ENCODE assay signal across 15 cellular contexts in genomic region chr15:57156210-57156887, GRCh38.
DNase-seq lines count a peak whose midpoint lies in the region; ATAC-seq and TF ChIP-seq lines count a peak whose summit lies in the region.
"Had no signal": no experiment of that assay in that cellular context is flagged by ENCODE, and none has a peak within 500 bp of the region (broad histone marks: within the 10 kb centered on the region; RNA-seq: fewer than 3 reads in every experiment).

No MANE protein-coding gene starts in this region.

- no peak for TF ChIP-seq CTCF in brain (conservative IDR thresholded peaks at IDR 0.05)

- 40% methylated on average over 3 of the region's 3 CpGs for WGBS in right cardiac atrium

- peak; percentile 18 for DNase-seq in NCI-H2029 treated with DMSO at 0.1 percent for 48 hours (lab: John Stamatoyannopoulos, UW)
- no peak for DNase-seq in NCI-H2029 (lab: John Stamatoyannopoulos, UW)
- peak in 2 of 3 donors; percentile 12 to 58 for DNase-seq in right cardiac atrium
- DNase-seq in superior temporal gyrus (ENCODE audit: extremely low spot score), result peak; percentile 82
- no peak for DNase-seq in NK-92 treated with Interleukin-12 subunit alpha and Interleukin-12 subunit beta, amount 100 ng/mL, for 24 hours (lab: John Stamatoyannopoulos, UW)
- DNase-seq in HAP-1 (ENCODE audit: low spot score in 2 of 2), result no peak
- DNase-seq: activated CD8-positive, alpha-beta memory T cell treated with anti-CD3 and anti-CD28 coated beads, Interleukin-2, amount 10 ng/mL, durations not matched to agents 7 days and 5 days; activated naive CD4-positive, alpha-beta T cell; endodermal cell; islet precursor cell; NCI-H345; stimulated activated CD4-positive, alpha-beta T cell treated with anti-CD3 and anti-CD28 coated beads, Interleukin-4, amount 100 ng/mL, for 1 hour had no signal

- peaks cover 15 to 25% (median 23%) of the 10 kb centered on the region in 5 experiments for H3K9me3 Mint-ChIP-seq in brain

- H3K4me3 ChIP-seq in right cardiac atrium (ENCODE audit: low read length) (no peak overlapping the region), HAP-1 (no peak overlapping the region)

- intact Hi-C loops in right cardiac atrium (cut with DNase I), result loop anchor here in 1 of 4 donors (10.0 kb wide), 1 partner anchor 58 kb away; no protein-coding TSS in a partner anchor

- in situ Hi-C loops in HAP-1 (cut with MboI; ENCODE audit: low sequenced_read_pairs), result no loop called here

- ATAC-seq in right cardiac atrium (peak; percentile 64 to 80), HG03520 (IDR thresholded peaks at IDR 0.05; ENCODE audit: unreplicated experiment) (no peak)
- ATAC-seq: activated CD8-positive, alpha-beta memory T cell treated with anti-CD3 and anti-CD28 coated beads, Interleukin-2, amount 10 ng/mL, durations not matched to agents 7 days and 5 days had no signal

- H3K27me3 Mint-ChIP-seq in brain, result no peaks in the 10 kb centered on the region
- H3K27me3 Mint-ChIP-seq: activated CD8-positive, alpha-beta memory T cell treated with anti-CD3 and anti-CD28 coated beads, Interleukin-2, amount 10 ng/mL, durations not matched to agents 7 days and 5 days had no signal

- H3K36me3 ChIP-seq in HAP-1 (replicated peaks), result 0 out of 2 replicates have a peak, but pooled peaks cover 2% of the 10 kb centered on the region

- peaks cover 46% of the 10 kb centered on the region for H3K4me1 Mint-ChIP-seq in brain

- H3K36me3 Mint-ChIP-seq in brain, result peaks cover 35% of the 10 kb centered on the region

- peak overlapping the region; percentile 39 for H3K27ac ChIP-seq in right cardiac atrium (ENCODE audit: low read length)

- H3K9me3 ChIP-seq in right cardiac atrium (ENCODE audit: control insufficient read depth, low read length), result no peaks in the 10 kb centered on the region
- no peaks in the 10 kb centered on the region for H3K9me3 ChIP-seq in HAP-1

- H3K4me1 ChIP-seq in right cardiac atrium (ENCODE audit: control insufficient read depth, insufficient read depth, low read length) (peaks cover 7% of the 10 kb centered on the region), HAP-1 (peaks cover 31% of the 10 kb centered on the region)

- H3K27me3 ChIP-seq in right cardiac atrium (ENCODE audit: control insufficient read depth, insufficient read depth) (no peaks in the 10 kb centered on the region), HAP-1 (ENCODE audit: low read depth) (no peaks in the 10 kb centered on the region)

- peak overlapping the region in 1 of 5 experiments; percentile 53 for H3K4me3 Mint-ChIP-seq in brain
- H3K4me3 Mint-ChIP-seq: activated CD8-positive, alpha-beta memory T cell treated with anti-CD3 and anti-CD28 coated beads, Interleukin-2, amount 10 ng/mL, durations not matched to agents 7 days and 5 days; endodermal cell; T-helper 1 cell treated with Interleukin-12 subunit alpha and Interleukin-12 subunit beta and Interleukin-4 antibody, amounts not matched to agents 30 μg/mL and 1 μg/mL, for 36 hours had no signal

- peak overlapping the region in 4 of 5 experiments; percentile 69 to 88 (median 86) for H3K27ac Mint-ChIP-seq in brain
- H3K27ac Mint-ChIP-seq: activated CD8-positive, alpha-beta memory T cell treated with anti-CD3 and anti-CD28 coated beads, Interleukin-2, amount 10 ng/mL, durations not matched to agents 7 days and 5 days; endodermal cell; T-helper 1 cell treated with Interleukin-12 subunit alpha and Interleukin-12 subunit beta and Interleukin-4 antibody, amounts not matched to agents 30 μg/mL and 1 μg/mL, for 36 hours had no signal

Comparison
In these comparisons a context has a peak if more than half of its experiments do, and no peak if none do; other contexts are left out.
1. DNase-seq: peak in NCI-H2029 treated with DMSO at 0.1 percent for 48 hours (single experiment), right cardiac atrium (2 of 3) and superior temporal gyrus (single experiment); none in NCI-H2029 (single experiment), NK-92 treated with Interleukin-12 subunit alpha and Interleukin-12 subunit beta, amount 100 ng/mL, for 24 hours (single experiment) and HAP-1 (0 of 2).